In genomic region chr10:26448292-26448691, GRCh38 we compare ENCODE assay signal across 10 cellular contexts. TPM values are rescaled to one million over a fixed set of nuclear protein-coding genes. Genes with fewer than 3 reads are reported as not detected.
A peak's percentile ranks its signal among the peaks of the same experiment; 100 is the strongest.
DNase-seq lines count a peak whose midpoint lies in the region; ATAC-seq, FAIRE-seq and TF ChIP-seq lines count a peak whose summit lies in the region.
"Had no signal": no experiment of that assay in that cellular context is flagged by ENCODE, and none has a peak within 500 bp of the region (broad histone marks: within the 10 kb centered on the region; RNA-seq: fewer than 3 reads in every experiment).

No MANE protein-coding gene starts in this region.

- ATAC-seq in GM19467 (IDR thresholded peaks at IDR 0.05; ENCODE audit: unreplicated experiment) (peak; percentile 26), HG03175 (IDR thresholded peaks at IDR 0.05; ENCODE audit: unreplicated experiment) (peak; percentile 63), GM12878 (peak; percentile 77)

- TF ChIP-seq CTCF in GM12873 (IDR thresholded peaks at IDR 0.05; ENCODE audit: insufficient read depth, low read depth, low read length, missing control alignments), result peak; percentile 48
- TF ChIP-seq CTCF in GM12878 (IDR thresholded peaks at IDR 0.05 in 2 of 3, conservative IDR thresholded peaks at IDR 0.05 in 1 of 3; ENCODE audit: control insufficient read depth in 2 of 3, extremely low read depth in 1 of 3, insufficient read depth in 1 of 3, low read depth in 3 of 3, low read length in 3 of 3), result peak; percentile 11 to 42 (median 33); a peak in 2 of 6 replicates

- peaks cover 26% of the 10 kb centered on the region for H3K4me1 ChIP-seq in GM12878 (ENCODE audit: control insufficient read depth, insufficient read depth, low read length)

- peak overlapping the region; percentile 44; the same call in 1 of the 2 replicates for H3K4me3 ChIP-seq in GM12878
- H3K4me3 ChIP-seq: lung had no signal

- H3K9me3 ChIP-seq in GM12878 (replicated peaks; ENCODE audit: control insufficient read depth, insufficient read depth, low read length), result peaks cover 11% of the 10 kb centered on the region; the same call in 2 of the 3 replicates

- SMC1A ChIA-PET in GM12878 (lab: Charles Lee; ENCODE audit: uncharacterized antibody, unreplicated experiment), result interaction anchor here (0.6 to 5.1 kb wide), 13 partner anchors 12 to 102 kb away, joined by 3 to 31 read pairs (median 4); partner anchors contain the start of gene APBB1IP

- no peak overlapping the region for H2AFZ ChIP-seq in GM12878 (ENCODE audit: control insufficient read depth, low read depth, low read length)

- BruUV-seq in GM12878 (replicated peaks; lab: Mats Ljungman, UMichigan), result no TSS peak

- RAD21 ChIA-PET in GM12878 (lab: Charles Lee; ENCODE audit: unreplicated experiment), result interaction anchor here (0.8 to 2.6 kb wide), 5 partner anchors 9 to 39 kb away, joined by 3 to 15 read pairs (median 4); partner anchors contain the start of gene APBB1IP

- peaks cover 0 to 12% of the 10 kb centered on the region in 2 experiments; a peak in 2 of 4 replicates for H3K36me3 ChIP-seq in GM12878 (ENCODE audit: control insufficient read depth in 2 of 2, insufficient read depth in 2 of 2, low read length in 1 of 2)

- H3K4me2 ChIP-seq in GM12878 (ENCODE audit: control insufficient read depth, insufficient read depth), result peak overlapping the region; percentile 96

- peak overlapping the region; percentile 84 for H3K27ac ChIP-seq in GM12878 (ENCODE audit: control insufficient read depth, insufficient read depth)

- no peak for TF ChIP-seq EP300 in GM12878 (IDR thresholded peaks at IDR 0.05; ENCODE audit: borderline replicate concordance in 1 of 2, control insufficient read depth in 1 of 2, low read depth in 2 of 2, low read length in 2 of 2)

- intact Hi-C loops in GM12878 (cut with micrococcal nuclease; ENCODE audit: unreplicated experiment) (loop anchor here (1.0 to 5.0 kb wide), 5 partner anchors 9 to 94 kb away; partner anchors contain the start of gene APBB1IP), cardiac septum (cut with DNase I) (no loop called here)

- no peak for TF ChIP-seq POLR2A in GM12878 (IDR thresholded peaks at IDR 0.05; ENCODE audit: low read depth, low read length)

- no peak for DNase-seq in GM12878 (ENCODE audit: low read depth, low spot score)
- no peak for DNase-seq in H4 (ENCODE audit: low spot score)
- no peak for DNase-seq in NCI-H2227 treated with DMSO at 0.1 percent for 48 hours (lab: John Stamatoyannopoulos, UW)
- DNase-seq in cardiac septum (ENCODE audit: low spot score), result no peak
- no peak for DNase-seq in NCI-H69 (lab: John Stamatoyannopoulos, UW)
- DNase-seq: erythroblast had no signal

- in situ Hi-C loops in GM12878 (cut with MboI), result loop anchor here (25.0 kb wide), 1 partner anchor 1536 kb away; no protein-coding TSS in a partner anchor

- peak overlapping the region; percentile 32; the same call in 1 of the 2 replicates for H3K9ac ChIP-seq in GM12878 (ENCODE audit: control insufficient read depth, insufficient read depth, low read length)

- POLR2A ChIA-PET in GM12878 (lab: Charles Lee), result interaction anchor here (0.6 to 2.0 kb wide), 7 partner anchors 10 to 39 kb away, joined by 3 to 6 read pairs (median 4); partner anchors contain the start of gene APBB1IP

- TF ChIP-seq RAD21 in GM12878 (IDR thresholded peaks at IDR 0.05; ENCODE audit: insufficient read depth, low read depth, low read length), result peak; percentile 25; the same call in 1 of the 2 replicates

- H4K20me1 ChIP-seq in GM12878 (ENCODE audit: control insufficient read depth, insufficient read depth), result no peaks in the 10 kb centered on the region

- CTCF ChIA-PET in GM12878 (lab: Yijun Ruan, JAX), result interaction anchor here (1.0 to 1.2 kb wide), 4 partner anchors 12 to 55 kb away, joined by 3 read pairs; no protein-coding TSS in a partner anchor

- FAIRE-seq in GM12878 (lab: Jason Lieb, UNC), result no peak

- peaks cover 91% of the 10 kb centered on the region for H3K79me2 ChIP-seq in GM12878 (ENCODE audit: control insufficient read depth, insufficient read depth, low read length)

- H3K27me3 ChIP-seq in GM12878 (replicated peaks in 1 of 2; ENCODE audit: control insufficient read depth in 2 of 2, insufficient read depth in 2 of 2, low read length in 1 of 2), result no peaks in the 10 kb centered on the region

TF ChIP-seq in GM12878, 131 proteins besides CTCF, POLR2A, EP300 and RAD21:
- TF ChIP-seq CHD1 (IDR thresholded peaks at IDR 0.05; ENCODE audit: low read depth, low read length), result 0 out of 2 replicates have a peak, but pooled peaks have one; percentile 18
- TF ChIP-seq ATF2 (IDR thresholded peaks at IDR 0.05; ENCODE audit: low read length), result no peak
- peak; percentile 1; the same call in 1 of the 2 replicates for TF ChIP-seq BCL11A (IDR thresholded peaks at IDR 0.05; ENCODE audit: low read depth, low read length)
- 0 out of 2 replicates have a peak, but pooled peaks have one; percentile 26 for TF ChIP-seq SMARCA5 (IDR thresholded peaks at IDR 0.05)
- no peak for TF ChIP-seq SP1 (IDR thresholded peaks at IDR 0.05; ENCODE audit: low read depth, low read length)
TF ChIP-seq in GM12878: peak in this region for 3.

RNA-seq across cellular contexts. Expression of gene APBB1IP, which starts 10.2 kb away (rescaled TPM):
- 95.1 and 97.5 TPM in 2 replicates for total RNA-seq in GM12878 (2013; cell fraction: nucleolus; rRNA removed)
- total RNA-seq in GM12878 (2014; rRNA removed), result 14.7 and 14.8 TPM in 2 replicates
- total RNA-seq in GM12878 (2014; rRNA removed; fragmentation: Illumina TruSeq; extraction: Trizol), result 18.2 and 20.0 TPM in 2 replicates
- 67.0 and 67.4 TPM in 2 replicates for total RNA-seq in GM12878 (2021)
- 26.8 TPM for polyA plus RNA-seq in GM12878 (2011; ENCODE audit: low read depth)
- polyA plus RNA-seq in GM12878 (2011; rRNA removed), result 10.6 and 12.5 TPM in 2 replicates
- polyA plus RNA-seq in GM12878 (2011; cell fraction: cytosol; rRNA removed), result 9.7 and 14.3 TPM in 2 replicates
- 20.7 and 24.7 TPM in 2 replicates for polyA plus RNA-seq in GM12878 (2011; cell fraction: nucleus; rRNA removed)
- 62.2 and 64.8 TPM in 2 replicates for polyA plus RNA-seq in GM12878 (2012)
- 66.0 and 74.0 TPM in 2 replicates for polyA plus RNA-seq in GM12878 (2014; fragmentation: Illumina TruSeq; extraction: Trizol)
- polyA plus RNA-seq in GM12878 (2014; fragmentation: Nextera tagmentation; extraction: Ambion mirVana), result 10 to 100 TPM in 1 of 2 experiments, 1 to 10 TPM in 1; 7.3 to 11.4 TPM
- 21.5 and 28.1 TPM in 2 replicates for polyA plus RNA-seq in GM12878 (2014; rRNA removed)
- 10 to 100 TPM; 23.7 to 30.2 TPM for polyA plus RNA-seq in GM12878 (2016; fragmentation: Nextera tagmentation; extraction: Ambion mirVana)
- 18.3 and 29.0 TPM in 2 replicates for polyA minus RNA-seq in GM12878 (2011; rRNA and poly(A)+ RNA removed)
- polyA minus RNA-seq in GM12878 (2011; cell fraction: cytosol; rRNA and poly(A)+ RNA removed), result 13.4 and 15.7 TPM in 2 replicates
- 30.6 and 41.9 TPM in 2 replicates for polyA minus RNA-seq in GM12878 (2011; cell fraction: nucleus; rRNA and poly(A)+ RNA removed)
- not detected in 2 replicates for total RNA-seq in H4 (2014; rRNA removed; shearing (Covaris generic))
- 2.5 TPM for total RNA-seq in cardiac septum

Comparison
In these comparisons a context has a peak if more than half of its experiments do, and no peak if none do; other contexts are left out.
1. ATAC-seq: peak in every context shown above with its lines; median percentile 77 in GM12878; 63 in HG03175; 26 in GM19467.